Comparison of ENCODE assay signal across 25 cellular contexts in the genomic region with DNA sequence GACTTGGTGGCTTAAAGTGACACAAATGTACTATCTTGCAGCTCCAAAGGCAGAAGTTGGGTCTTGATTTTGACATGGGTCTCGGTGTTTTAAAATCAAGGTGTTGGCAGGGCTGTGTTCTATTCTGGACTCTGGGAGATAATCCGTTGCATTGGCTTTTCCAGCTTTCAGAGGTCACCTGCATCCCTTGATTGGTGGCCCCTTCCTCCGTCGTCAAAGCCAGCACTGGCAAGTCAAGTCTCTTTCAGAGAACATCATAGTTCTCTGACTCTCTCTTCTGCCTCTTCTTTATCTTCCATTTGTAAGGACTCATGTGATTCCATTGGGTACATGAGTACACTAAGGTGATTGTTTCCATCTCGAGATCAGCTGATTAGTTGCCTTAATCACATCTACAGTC.
"Had no signal": no experiment of that assay in that cellular context is flagged by ENCODE, and none has a peak within 500 bp of the region (broad histone marks: within the 10 kb centered on the region; RNA-seq: fewer than 3 reads in every experiment).

No MANE protein-coding gene starts in this region.

- H3K36me3 Mint-ChIP-seq: activated naive CD8-positive, alpha-beta T cell had no signal

- H3K9me3 Mint-ChIP-seq: activated B cell treated with CpG ODN at 0.5 μM for 24 hours; activated CD8-positive, alpha-beta T cell treated with anti-CD3 and anti-CD28 coated beads for 36 hours; activated T-cell treated with anti-CD3 and anti-CD28 coated beads, Interleukin-2, amount 50 U/mL, for 4 hours; activated T-helper 17 cell treated with anti-CD3 and anti-CD28 coated beads, Interleukin-2, amount 50 U/mL, for 72 hours; central memory CD8-positive, alpha-beta T cell; dendritic cell treated with granulocyte-macrophage colony-stimulating factor and Interleukin-4, amounts not matched to agents 40 ng/mL and 50 ng/mL, for 4 days; endodermal cell had no signal

- H3K27me3 Mint-ChIP-seq: activated naive CD8-positive, alpha-beta T cell had no signal

- DNase-seq: activated B cell treated with CpG ODN at 0.5 μM for 24 hours; activated CD4-positive, alpha-beta T cell treated with anti-CD3 and anti-CD28 coated beads for 48 hours; activated CD4-positive, alpha-beta T cell treated with anti-CD3 and anti-CD28 coated beads, Interleukin-2, amount 50 U/mL, for 1 hour; activated CD4-positive, alpha-beta T cell treated with anti-CD3 and anti-CD28 coated beads, Interleukin-2, amount 50 U/mL, for 48 hours; activated CD8-positive, alpha-beta memory T cell treated with anti-CD3 and anti-CD28 coated beads for 24 hours; activated CD8-positive, alpha-beta T cell treated with anti-CD3 and anti-CD28 coated beads for 36 hours; activated effector memory CD4-positive, alpha-beta T cell treated with Interleukin-2 at 50 U/mL for 16 hours; activated gamma-delta T cell treated with Interleukin-2 at 50 U/mL for 16 hours; activated naive CD4-positive, alpha-beta T cell treated with anti-CD3 and anti-CD28 coated beads, Interleukin-2, amount 50 U/mL, for 16 hours; activated naive CD4-positive, alpha-beta T cell treated with Interleukin-2 at 50 U/mL for 16 hours; activated T-cell treated with anti-CD3 and anti-CD28 coated beads, Interleukin-2, amount 50 U/mL, for 4 hours; amniotic stem cell; brain microvascular endothelial cell; dorsolateral prefrontal cortex; effector memory CD4-positive, alpha-beta T cell; foreskin fibroblast; T-helper 2 cell had no signal

- H3K27ac ChIP-seq: brain microvascular endothelial cell, coronary artery, dorsolateral prefrontal cortex had no signal

- H3K4me3 ChIP-seq: coronary artery, dorsolateral prefrontal cortex had no signal

- H3K4me1 Mint-ChIP-seq: activated T-helper 17 cell treated with anti-CD3 and anti-CD28 coated beads, Interleukin-2, amount 50 U/mL, for 72 hours; central memory CD8-positive, alpha-beta T cell had no signal

- H3K27ac Mint-ChIP-seq: activated B cell treated with CpG ODN at 0.5 μM for 24 hours; activated CD8-positive, alpha-beta T cell treated with anti-CD3 and anti-CD28 coated beads for 36 hours; activated naive CD8-positive, alpha-beta T cell; activated T-helper 17 cell treated with anti-CD3 and anti-CD28 coated beads, Interleukin-2, amount 50 U/mL, for 72 hours; dendritic cell treated with granulocyte-macrophage colony-stimulating factor and Interleukin-4, amounts not matched to agents 40 ng/mL and 50 ng/mL, for 4 days; endodermal cell had no signal

- ATAC-seq: activated CD4-positive, CD25-positive, alpha-beta regulatory T cell treated with anti-CD3 and anti-CD28 coated beads, Interleukin-2, amount 50 U/mL, for 24 hours; activated CD8-positive, alpha-beta T cell treated with anti-CD3 and anti-CD28 coated beads for 36 hours; activated T-cell treated with anti-CD3 and anti-CD28 coated beads, Interleukin-2, amount 50 U/mL, for 4 hours; activated T-helper 17 cell treated with anti-CD3 and anti-CD28 coated beads, Interleukin-2, amount 50 U/mL, for 72 hours; esophagus mucosa had no signal

- H3K36me3 ChIP-seq: brain microvascular endothelial cell had no signal

- H3K4me3 Mint-ChIP-seq: activated B cell treated with CpG ODN at 0.5 μM for 24 hours; activated CD8-positive, alpha-beta T cell treated with anti-CD3 and anti-CD28 coated beads for 36 hours; activated naive CD8-positive, alpha-beta T cell; activated T-cell treated with anti-CD3 and anti-CD28 coated beads, Interleukin-2, amount 50 U/mL, for 4 hours; activated T-helper 17 cell treated with anti-CD3 and anti-CD28 coated beads, Interleukin-2, amount 50 U/mL, for 72 hours; central memory CD8-positive, alpha-beta T cell; dendritic cell treated with granulocyte-macrophage colony-stimulating factor and Interleukin-4, amounts not matched to agents 40 ng/mL and 50 ng/mL, for 4 days; endodermal cell had no signal
